Comparison of ENCODE assay signal across 13 cellular contexts in genomic region chr5:123087173-123088030, GRCh38. TPM values are rescaled to one million over a fixed set of nuclear protein-coding genes. Genes with fewer than 3 reads are reported as not detected.
DNase-seq lines count a peak whose midpoint lies in the region; ATAC-seq, FAIRE-seq and TF ChIP-seq lines count a peak whose summit lies in the region.
"Had no signal": no experiment of that assay in that cellular context is flagged by ENCODE, and none has a peak within 500 bp of the region (broad histone marks: within the 10 kb centered on the region; RNA-seq: fewer than 3 reads in every experiment).

No MANE protein-coding gene starts in this region.

- peaks cover 75% of the 10 kb centered on the region for H3K27me3 Mint-ChIP-seq in astrocyte (ENCODE audit: low read depth, unreplicated experiment)

- H3K4me3 Mint-ChIP-seq in astrocyte (ENCODE audit: unreplicated experiment), result peak overlapping the region; percentile 57

- H4K20me1 ChIP-seq in astrocyte (ENCODE audit: insufficient read depth, low read length), result peaks cover 10% of the 10 kb centered on the region

- no peak for TF ChIP-seq CTCF in heart right ventricle (IDR thresholded peaks at IDR 0.05)
- no peak for TF ChIP-seq CTCF in astrocyte (IDR thresholded peaks at IDR 0.05; ENCODE audit: insufficient read depth, low read depth, low read length)
- no peak for TF ChIP-seq CTCF in tibial artery (IDR thresholded peaks at IDR 0.05)

- no peak overlapping the region for H3K27ac ChIP-seq in heart right ventricle
- no peak overlapping the region for H3K27ac ChIP-seq in astrocyte (ENCODE audit: low read depth, low read length)
- H3K27ac ChIP-seq in tibial artery, result peak overlapping the region; percentile 95 to 96
- H3K27ac ChIP-seq: GM23248, uterus had no signal

- no peak overlapping the region for H3K9ac ChIP-seq in astrocyte (ENCODE audit: low read length)
- H3K9ac ChIP-seq: GM23248 had no signal

- FAIRE-seq in astrocyte (lab: Jason Lieb, UNC), result no peak

- H2AFZ ChIP-seq in astrocyte (ENCODE audit: low read depth, low read length), result no peak overlapping the region

- no peak for DNase-seq in heart right ventricle
- DNase-seq in left cardiac atrium, result no peak
- DNase-seq in astrocyte (ENCODE audit: low read depth), result no peak
- DNase-seq in myocyte (ENCODE audit: low read depth), result peak; percentile 10
- DNase-seq in tibial artery, result no peak
- DNase-seq in SW480 (ENCODE audit: low spot score), result no peak
- no peak for DNase-seq in activated CD4-positive, CD25-positive, alpha-beta regulatory T cell treated with anti-CD3 and anti-CD28 coated beads, Interleukin-2, amount 50 U/mL, for 72 hours
- DNase-seq: C1 segment of cervical spinal cord, esophagus squamous epithelium, NCI-H187, uterus had no signal

- peaks cover 14% of the 10 kb centered on the region for H3K9me3 Mint-ChIP-seq in astrocyte (ENCODE audit: unreplicated experiment)

- H3K9me3 ChIP-seq in heart right ventricle, result no peaks in the 10 kb centered on the region
- H3K9me3 ChIP-seq in astrocyte (ENCODE audit: insufficient read depth, low read depth, low read length), result peaks cover 7% of the 10 kb centered on the region
- H3K9me3 ChIP-seq in tibial artery, result no peaks in the 10 kb centered on the region
- H3K9me3 ChIP-seq: esophagus squamous epithelium, uterus had no signal

- no peaks in the 10 kb centered on the region for H3K36me3 Mint-ChIP-seq in astrocyte (ENCODE audit: low read depth, unreplicated experiment)

- H3K4me1 Mint-ChIP-seq in astrocyte (ENCODE audit: low read depth, unreplicated experiment), result peaks cover 6% of the 10 kb centered on the region

- H3K36me3 ChIP-seq in heart right ventricle (no peaks in the 10 kb centered on the region), astrocyte (ENCODE audit: insufficient read depth, low read length) (no peaks in the 10 kb centered on the region), tibial artery (no peaks in the 10 kb centered on the region)
- H3K36me3 ChIP-seq: esophagus squamous epithelium, uterus had no signal

- intact Hi-C loops in heart right ventricle (cut with DNase I), result no loop called here
- intact Hi-C loops in left cardiac atrium (cut with DNase I), result no loop called here
- intact Hi-C loops in tibial artery (cut with DNase I; ENCODE audit: low total_unique reads), result loop anchor here (5.0 kb wide), 3 partner anchors 50 to 260 kb away; partner anchors contain the start of gene PPIC

- H3K27ac Mint-ChIP-seq in astrocyte (ENCODE audit: unreplicated experiment), result peak overlapping the region; percentile 58

- H3K27me3 ChIP-seq in heart right ventricle (peaks cover 19 to 83% (median 66%) of the 10 kb centered on the region in 7 donors), astrocyte (ENCODE audit: insufficient read depth, low read length) (peaks cover 93% of the 10 kb centered on the region), tibial artery (no peaks in the 10 kb centered on the region)

- H3K79me2 ChIP-seq in astrocyte (ENCODE audit: insufficient read depth, low read length), result no peaks in the 10 kb centered on the region

- H3K4me2 ChIP-seq in astrocyte (ENCODE audit: low read length), result peak overlapping the region; percentile 80

- H3K4me1 ChIP-seq in heart right ventricle (peaks cover 0 to 39% (median 30%) of the 10 kb centered on the region in 9 donors), astrocyte (ENCODE audit: insufficient read depth, low read length) (peaks cover 12% of the 10 kb centered on the region), tibial artery (peaks cover 0 to 32% (median 16%) of the 10 kb centered on the region in 4 donors)
- H3K4me1 ChIP-seq: uterus had no signal

- H3K4me3 ChIP-seq in heart right ventricle (peak overlapping the region in 8 of 10 donors; percentile 5 to 64 (median 54)), astrocyte (ENCODE audit: insufficient read depth, low read depth, low read length) (no peak overlapping the region), tibial artery (peak overlapping the region; percentile 69 to 90)

- ATAC-seq in heart right ventricle (no peak), left cardiac atrium (no peak), GM21515 (IDR thresholded peaks at IDR 0.05; ENCODE audit: unreplicated experiment) (no peak)

- WGBS in heart right ventricle, 2 donors, result 19 to 23% methylated on average over 32 of the region's 32 CpGs

RNA-seq across cellular contexts. Expression of gene PRDM6, which starts 1.6 kb away (rescaled TPM):
- total RNA-seq in heart right ventricle, result 1 to 10 TPM in 1 of 10 donors, under 1 TPM in 9; 0.08 to 1.0 (median 0.65) TPM
- under 1 TPM; 0.26 to 0.73 TPM for polyA plus RNA-seq in heart right ventricle
- total RNA-seq in left cardiac atrium, result 1 to 10 TPM in 1 of 2 donors, under 1 TPM in 1; 0.97 to 1.9 TPM
- total RNA-seq in astrocyte, result 0.43 and 1.2 TPM in 2 replicates
- total RNA-seq in myocyte, result 0.16 TPM in 2 replicates
- 0.43 TPM for polyA plus RNA-seq in myocyte (2012)

RNA-seq across cellular contexts. Expression of gene PPIC, which starts 50.9 kb away (rescaled TPM):
- total RNA-seq in heart right ventricle, result 10 to 100 TPM; 34.2 to 54.3 (median 43.2) TPM
- 10 to 100 TPM; 22.5 to 58.9 TPM for polyA plus RNA-seq in heart right ventricle
- 10 to 100 TPM; 50.6 to 53.4 TPM for total RNA-seq in left cardiac atrium
- total RNA-seq in astrocyte, result 51.9 and 68.5 TPM in 2 replicates
- total RNA-seq in myocyte, result 44.3 and 57.6 TPM in 2 replicates
- polyA plus RNA-seq in myocyte (2012), result 99.8 TPM

Comparison
In these comparisons a context has a peak if more than half of its experiments do, and no peak if none do; other contexts are left out.
1. H3K27ac ChIP-seq: peak in tibial artery (2 of 2); none in heart right ventricle (0 of 10) and astrocyte (single experiment).